Comparison of ENCODE assay signal across 14 cellular contexts in the genomic region with DNA sequence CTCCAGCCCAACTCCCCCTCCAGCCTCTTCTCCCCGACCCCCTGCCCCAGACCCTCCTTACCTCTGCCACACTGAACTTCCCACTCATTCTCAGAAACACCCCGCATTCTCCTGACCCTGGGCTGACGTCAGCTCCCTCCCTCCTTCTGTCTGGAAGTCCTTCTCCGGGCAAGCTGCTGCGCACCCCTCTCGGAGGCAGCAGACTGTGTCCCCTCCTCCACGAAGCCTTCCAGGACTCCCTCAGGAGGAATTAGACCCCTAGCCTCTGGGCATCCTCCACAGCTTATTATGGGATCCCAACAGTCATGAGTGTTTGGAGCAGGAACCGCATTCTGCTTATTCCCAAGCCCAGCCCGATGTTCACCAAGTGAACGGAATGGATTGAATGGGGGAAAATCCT. TPM values are rescaled to one million over a fixed set of nuclear protein-coding genes. Genes with fewer than 3 reads are reported as not detected.
DNase-seq lines count a peak whose midpoint lies in the region; ATAC-seq and TF ChIP-seq lines count a peak whose summit lies in the region.
"Had no signal": no experiment of that assay in that cellular context is flagged by ENCODE, and none has a peak within 500 bp of the region (broad histone marks: within the 10 kb centered on the region; RNA-seq: fewer than 3 reads in every experiment).

No MANE protein-coding gene starts in this region.

- no peaks in the 10 kb centered on the region for H3K9me3 ChIP-seq in ES-I3 (ENCODE audit: control insufficient read depth, insufficient read depth, low read length)
- no peaks in the 10 kb centered on the region for H3K9me3 ChIP-seq in HCT116 (ENCODE audit: control insufficient read depth in 1 of 2, insufficient read depth in 1 of 2, low read depth in 1 of 2, low read length in 2 of 2)
- H3K9me3 ChIP-seq: SJCRH30 had no signal

- no peak overlapping the region for H3K4me3 Mint-ChIP-seq in dendritic cell treated with granulocyte-macrophage colony-stimulating factor and Interleukin-4, amounts not matched to agents 40 ng/mL and 50 ng/mL, for 4 days
- H3K4me3 Mint-ChIP-seq in stimulated activated effector memory CD8-positive, alpha-beta T cell treated with anti-CD3 and anti-CD28 coated beads, Interleukin-12 subunit alpha, Interleukin-12 subunit beta, amount 100 ng/mL, for 72 hours = peak overlapping the region; percentile 1
- H3K4me3 Mint-ChIP-seq in activated CD8-positive, alpha-beta memory T cell treated with anti-CD3 and anti-CD28 coated beads, Interleukin-2, amount 10 ng/mL, durations not matched to agents 7 days and 5 days = no peak overlapping the region

- ATAC-seq in HCT116 (no peak), GM18505 (IDR thresholded peaks at IDR 0.05; ENCODE audit: unreplicated experiment) (no peak)
- ATAC-seq in stimulated activated effector memory CD8-positive, alpha-beta T cell treated with anti-CD3 and anti-CD28 coated beads, Interleukin-12 subunit alpha, Interleukin-12 subunit beta, amount 100 ng/mL, for 72 hours = no peak
- ATAC-seq in activated CD8-positive, alpha-beta memory T cell treated with anti-CD3 and anti-CD28 coated beads, Interleukin-2, amount 10 ng/mL, durations not matched to agents 7 days and 5 days = no peak
- ATAC-seq: Right ventricle myocardium inferior had no signal

- POLR2A ChIA-PET in HCT116 (lab: Charles Lee) = interaction anchor here (1.0 to 1.4 kb wide), 3 partner anchors 11 to 110 kb away, joined by 3 to 5 read pairs (median 4); a partner anchor contains a TSS

- H3K9me2 ChIP-seq in HCT116 (ENCODE audit: insufficient read depth) = no peaks in the 10 kb centered on the region

- peaks cover 17% of the 10 kb centered on the region for H3K79me2 ChIP-seq in HCT116 (ENCODE audit: insufficient read depth, low read length)

- peak overlapping the region; percentile 36; the same call in 1 of the 2 replicates for H3K9ac ChIP-seq in ES-I3 (ENCODE audit: low read depth, low read length)
- H3K9ac ChIP-seq in HCT116 (ENCODE audit: low read length) = no peak overlapping the region

- RAD21 ChIA-PET in HCT116 (lab: Charles Lee; ENCODE audit: low non-redundant PET in 1 of 2, low total read pairs in 2 of 2, uncharacterized antibody in 2 of 2, unreplicated experiment in 2 of 2) = interaction anchor here (0.6 to 1.1 kb wide), 4 partner anchors 110 to 904 kb away, joined by 3 to 6 read pairs (median 4); no protein-coding TSS in a partner anchor

- H3K36me3 ChIP-seq in ES-I3 (ENCODE audit: insufficient read depth, low read length) (peaks cover 11% of the 10 kb centered on the region), HCT116 (ENCODE audit: control insufficient read depth in 1 of 2, insufficient read depth in 2 of 2, low read length in 2 of 2) (peaks cover 4 to 14% of the 10 kb centered on the region in 2 experiments; a peak in 3 of 4 replicates)

- no peak for DNase-seq in HCT116 (ENCODE audit: low read depth, low spot score)
- no peak for DNase-seq in stimulated activated effector memory CD8-positive, alpha-beta T cell treated with anti-CD3 and anti-CD28 coated beads, Interleukin-12 subunit alpha, Interleukin-12 subunit beta, amount 100 ng/mL, for 72 hours (ENCODE audit: low spot score in 2 of 2)
- DNase-seq in activated CD4-positive, alpha-beta T cell treated with anti-CD3 and anti-CD28 coated beads for 4 hours = no peak
- DNase-seq in activated CD8-positive, alpha-beta memory T cell treated with anti-CD3 and anti-CD28 coated beads, Interleukin-2, amount 10 ng/mL, durations not matched to agents 7 days and 5 days = no peak
- DNase-seq: IMR-90, NCI-H1048, NCI-H1417 treated with DMSO at 0.1 percent for 48 hours, NCI-H2171 had no signal

- H3K4me3 ChIP-seq in HCT116 (replicated peaks in 1 of 2; ENCODE audit: low read depth in 1 of 2, low read length in 2 of 2) = no peak overlapping the region
- H3K4me3 ChIP-seq: GM12878, SJCRH30 had no signal

- H3K4me1 ChIP-seq in ES-I3 (ENCODE audit: insufficient read depth, low read length) (peaks cover 12% of the 10 kb centered on the region), HCT116 (ENCODE audit: control insufficient read depth in 1 of 2, insufficient read depth in 2 of 2, low read length in 2 of 2) (peaks cover 4 to 19% of the 10 kb centered on the region in 2 experiments)

- CTCF ChIA-PET in HCT116 (lab: Charles Lee) = interaction anchor here (0.7 to 2.5 kb wide), 32 partner anchors 9 to 1472 kb away, joined by 3 to 55 read pairs (median 4); a partner anchor contains a TSS
- CTCF ChIA-PET in activated CD8-positive, alpha-beta memory T cell treated with anti-CD3 and anti-CD28 coated beads, Interleukin-2, amount 10 ng/mL, durations not matched to agents 7 days and 5 days (lab: Charles Lee) = interaction anchor here (0.6 to 2.3 kb wide), 29 partner anchors 9 to 1475 kb away, joined by 3 to 19 read pairs (median 4); a partner anchor contains a TSS

- BruUV-seq in HCT116 (replicated peaks; lab: Mats Ljungman, UMichigan) = no TSS peak

- H3K4me1 Mint-ChIP-seq in dendritic cell treated with granulocyte-macrophage colony-stimulating factor and Interleukin-4, amounts not matched to agents 40 ng/mL and 50 ng/mL, for 4 days (ENCODE audit: low read depth) = peaks cover 29% of the 10 kb centered on the region
- peaks cover 24% of the 10 kb centered on the region for H3K4me1 Mint-ChIP-seq in stimulated activated effector memory CD8-positive, alpha-beta T cell treated with anti-CD3 and anti-CD28 coated beads, Interleukin-12 subunit alpha, Interleukin-12 subunit beta, amount 100 ng/mL, for 72 hours
- peaks cover 13% of the 10 kb centered on the region for H3K4me1 Mint-ChIP-seq in activated CD8-positive, alpha-beta memory T cell treated with anti-CD3 and anti-CD28 coated beads, Interleukin-2, amount 10 ng/mL, durations not matched to agents 7 days and 5 days

- intact Hi-C loops in HCT116 (cut with micrococcal nuclease) = no loop called here
- intact Hi-C loops in dendritic cell treated with granulocyte-macrophage colony-stimulating factor and Interleukin-4, amounts not matched to agents 40 ng/mL and 50 ng/mL, for 4 days (cut with micrococcal nuclease) = loop anchor here (2.0 kb wide), 1 partner anchor 109 kb away; no protein-coding TSS in a partner anchor

- H3K27ac ChIP-seq in HCT116 (ENCODE audit: low read depth, low read length) = no peak overlapping the region
- H3K27ac ChIP-seq: SJCRH30 had no signal

- no peak for TF ChIP-seq CTCF in HCT116 (IDR thresholded peaks at IDR 0.05 in 2 of 3, conservative IDR thresholded peaks at IDR 0.05 in 1 of 3; ENCODE audit: borderline replicate concordance in 1 of 3, insufficient read depth in 1 of 3, low read depth in 2 of 3, low read length in 2 of 3)

- H3K27me3 Mint-ChIP-seq in dendritic cell treated with granulocyte-macrophage colony-stimulating factor and Interleukin-4, amounts not matched to agents 40 ng/mL and 50 ng/mL, for 4 days = peaks cover 53% of the 10 kb centered on the region
- H3K27me3 Mint-ChIP-seq in activated CD8-positive, alpha-beta memory T cell treated with anti-CD3 and anti-CD28 coated beads, Interleukin-2, amount 10 ng/mL, durations not matched to agents 7 days and 5 days = peaks cover 29% of the 10 kb centered on the region

- H3K4me2 ChIP-seq in HCT116 (ENCODE audit: low read length) = peak overlapping the region; percentile 61

- TF ChIP-seq RAD21 in HCT116 (IDR thresholded peaks at IDR 0.05; ENCODE audit: low read depth) = no peak

- TF ChIP-seq POLR2A in HCT116 (IDR thresholded peaks at IDR 0.05; ENCODE audit: borderline replicate concordance, extremely low read depth, insufficient read depth, insufficient read length) = no peak
- no peak for TF ChIP-seq POLR2A in GM18505 (IDR thresholded peaks at IDR 0.05; ENCODE audit: borderline replicate concordance, extremely low read depth, insufficient read depth, insufficient read length)

- no peak overlapping the region for H2AFZ ChIP-seq in HCT116 (ENCODE audit: low read depth, low read length, poor library complexity, severe bottlenecking)

- H3K27me3 ChIP-seq in HCT116 (ENCODE audit: insufficient read depth, low read length) = peaks cover 18% of the 10 kb centered on the region; the same call in 1 of the 2 replicates

- no peaks in the 10 kb centered on the region for H3K9me3 Mint-ChIP-seq in dendritic cell treated with granulocyte-macrophage colony-stimulating factor and Interleukin-4, amounts not matched to agents 40 ng/mL and 50 ng/mL, for 4 days
- H3K9me3 Mint-ChIP-seq in stimulated activated effector memory CD8-positive, alpha-beta T cell treated with anti-CD3 and anti-CD28 coated beads, Interleukin-12 subunit alpha, Interleukin-12 subunit beta, amount 100 ng/mL, for 72 hours = no peaks in the 10 kb centered on the region
- H3K9me3 Mint-ChIP-seq in activated CD8-positive, alpha-beta memory T cell treated with anti-CD3 and anti-CD28 coated beads, Interleukin-2, amount 10 ng/mL, durations not matched to agents 7 days and 5 days (ENCODE audit: low read depth) = no peaks in the 10 kb centered on the region

- H3K36me3 Mint-ChIP-seq in dendritic cell treated with granulocyte-macrophage colony-stimulating factor and Interleukin-4, amounts not matched to agents 40 ng/mL and 50 ng/mL, for 4 days (ENCODE audit: low read depth) = peaks cover 15% of the 10 kb centered on the region
- peaks cover 27% of the 10 kb centered on the region for H3K36me3 Mint-ChIP-seq in stimulated activated effector memory CD8-positive, alpha-beta T cell treated with anti-CD3 and anti-CD28 coated beads, Interleukin-12 subunit alpha, Interleukin-12 subunit beta, amount 100 ng/mL, for 72 hours
- peaks cover 12% of the 10 kb centered on the region for H3K36me3 Mint-ChIP-seq in activated CD8-positive, alpha-beta memory T cell treated with anti-CD3 and anti-CD28 coated beads, Interleukin-2, amount 10 ng/mL, durations not matched to agents 7 days and 5 days

- H3K27ac Mint-ChIP-seq in dendritic cell treated with granulocyte-macrophage colony-stimulating factor and Interleukin-4, amounts not matched to agents 40 ng/mL and 50 ng/mL, for 4 days = peak overlapping the region; percentile 59
- no peak overlapping the region for H3K27ac Mint-ChIP-seq in stimulated activated effector memory CD8-positive, alpha-beta T cell treated with anti-CD3 and anti-CD28 coated beads, Interleukin-12 subunit alpha, Interleukin-12 subunit beta, amount 100 ng/mL, for 72 hours
- H3K27ac Mint-ChIP-seq in activated CD8-positive, alpha-beta memory T cell treated with anti-CD3 and anti-CD28 coated beads, Interleukin-2, amount 10 ng/mL, durations not matched to agents 7 days and 5 days = no peak overlapping the region

- peaks cover 4% of the 10 kb centered on the region; the same call in 1 of the 2 replicates for H4K20me1 ChIP-seq in HCT116 (ENCODE audit: insufficient read depth)

TF ChIP-seq in HCT116, 20 proteins besides CTCF, POLR2A, EP300 and RAD21 (continues in another document):
- TF ChIP-seq YY1 (IDR thresholded peaks at IDR 0.05; ENCODE audit: extremely low read depth, insufficient replicate concordance, low read depth, low read length) = no peak
- no peak for TF ChIP-seq EZH2 (IDR thresholded peaks at IDR 0.05)

RNA-seq across cellular contexts. Expression of a gene that starts 3.4 kb away (rescaled TPM):
- 1,628 TPM for total RNA-seq in HCT116 (2021; ENCODE audit: unreplicated experiment)
- polyA plus RNA-seq in HCT116 (2012) = 6,393 and 7,467 TPM in 2 replicates
- total RNA-seq in activated CD8-positive, alpha-beta memory T cell treated with anti-CD3 and anti-CD28 coated beads, Interleukin-2, amount 10 ng/mL, durations not matched to agents 7 days and 5 days = 100 to 1,000 TPM; 921 to 988 TPM

RNA-seq across cellular contexts. Expression of a gene that starts 13.3 kb away (rescaled TPM):
- total RNA-seq in HCT116 (2021; ENCODE audit: unreplicated experiment) = 10.8 TPM
- polyA plus RNA-seq in HCT116 (2012) = 7.9 and 8.2 TPM in 2 replicates
- total RNA-seq in activated CD8-positive, alpha-beta memory T cell treated with anti-CD3 and anti-CD28 coated beads, Interleukin-2, amount 10 ng/mL, durations not matched to agents 7 days and 5 days = 10 to 100 TPM in 1 of 2 experiments, 1 to 10 TPM in 1; 7.1 to 12.8 TPM
